1 cellular context compared by ENCODE assay signal in the genomic region with DNA sequence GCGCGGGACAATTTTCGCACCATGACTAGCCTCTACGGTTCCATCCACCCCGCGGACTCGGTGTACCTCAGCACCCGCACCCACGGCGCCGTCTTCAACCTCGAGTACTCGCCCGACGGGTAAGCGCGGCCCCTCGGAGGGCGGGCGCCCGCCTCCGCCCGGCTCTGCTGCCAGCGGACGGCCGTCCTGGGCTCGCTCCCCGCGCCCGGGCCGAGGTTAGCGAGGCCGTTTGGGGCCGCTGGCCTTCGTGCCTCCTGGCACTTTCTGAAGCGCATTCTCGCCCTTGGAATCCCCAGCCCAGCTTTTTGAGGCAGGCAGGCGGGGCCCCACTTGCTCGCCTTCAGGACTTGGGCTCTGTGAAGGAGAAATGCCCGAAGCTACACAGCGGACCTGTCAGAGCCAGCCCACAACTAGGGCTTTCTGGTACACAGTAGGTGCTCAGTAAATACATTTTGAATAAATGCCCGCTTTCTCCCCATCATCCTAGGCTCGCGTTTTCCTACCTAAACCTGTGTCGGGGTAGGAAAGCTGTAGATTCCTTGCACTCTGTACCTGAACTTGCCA.
TF ChIP-seq lines count a peak whose summit lies in the region.

No MANE protein-coding gene starts in this region.

TF ChIP-seq in K562, 482 proteins besides CTCF, POLR2A, EP300 and RAD21 (continues in another document):
- TF ChIP-seq ARID1B (IDR thresholded peaks at IDR 0.05) (no peak), XRCC4 (IDR thresholded peaks at IDR 0.05; ENCODE audit: extremely low read depth, insufficient read depth, insufficient read length) (no peak), RNF2 (IDR thresholded peaks at IDR 0.05) (no peak), NBN (IDR thresholded peaks at IDR 0.05; ENCODE audit: low read depth) (no peak), POLR3G (IDR thresholded peaks at IDR 0.05; ENCODE audit: extremely low read depth, insufficient read length, insufficient replicate concordance) (no peak), CHD1 (IDR thresholded peaks at IDR 0.05; ENCODE audit: low read length) (peak; percentile 84), RBBP5 (IDR thresholded peaks at IDR 0.05; ENCODE audit: borderline replicate concordance, insufficient read depth, low read length, poor library complexity, severe bottlenecking) (no peak), SMARCC2 (IDR thresholded peaks at IDR 0.05; ENCODE audit: low read depth) (no peak), KLF6 (CRISPR knock-in tag; IDR thresholded peaks at IDR 0.05; ENCODE audit: borderline replicate concordance) (no peak), BRD4 (IDR thresholded peaks at IDR 0.05) (no peak), HOXB6 (CRISPR knock-in tag; IDR thresholded peaks at IDR 0.05; ENCODE audit: borderline replicate concordance) (no peak), ZNF57 (CRISPR knock-in tag; IDR thresholded peaks at IDR 0.05) (no peak), TAF9B (IDR thresholded peaks at IDR 0.05; ENCODE audit: partially characterized antibody) (no peak), ZNF561 (CRISPR knock-in tag; conservative IDR thresholded peaks at IDR 0.05) (no peak), ZFX (CRISPR knock-in tag; IDR thresholded peaks at IDR 0.05) (peak; percentile 65; the same call in 1 of the 2 replicates)
- TF ChIP-seq, protein P1, sequence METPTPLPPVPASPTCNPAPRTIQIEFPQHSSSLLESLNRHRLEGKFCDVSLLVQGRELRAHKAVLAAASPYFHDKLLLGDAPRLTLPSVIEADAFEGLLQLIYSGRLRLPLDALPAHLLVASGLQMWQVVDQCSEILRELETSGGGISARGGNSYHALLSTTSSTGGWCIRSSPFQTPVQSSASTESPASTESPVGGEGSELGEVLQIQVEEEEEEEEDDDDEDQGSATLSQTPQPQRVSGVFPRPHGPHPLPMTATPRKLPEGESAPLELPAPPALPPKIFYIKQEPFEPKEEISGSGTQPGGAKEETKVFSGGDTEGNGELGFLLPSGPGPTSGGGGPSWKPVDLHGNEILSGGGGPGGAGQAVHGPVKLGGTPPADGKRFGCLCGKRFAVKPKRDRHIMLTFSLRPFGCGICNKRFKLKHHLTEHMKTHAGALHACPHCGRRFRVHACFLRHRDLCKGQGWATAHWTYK (CRISPR knock-in tag; IDR thresholded peaks at IDR 0.05), result no peak
- TF ChIP-seq, protein P2, sequence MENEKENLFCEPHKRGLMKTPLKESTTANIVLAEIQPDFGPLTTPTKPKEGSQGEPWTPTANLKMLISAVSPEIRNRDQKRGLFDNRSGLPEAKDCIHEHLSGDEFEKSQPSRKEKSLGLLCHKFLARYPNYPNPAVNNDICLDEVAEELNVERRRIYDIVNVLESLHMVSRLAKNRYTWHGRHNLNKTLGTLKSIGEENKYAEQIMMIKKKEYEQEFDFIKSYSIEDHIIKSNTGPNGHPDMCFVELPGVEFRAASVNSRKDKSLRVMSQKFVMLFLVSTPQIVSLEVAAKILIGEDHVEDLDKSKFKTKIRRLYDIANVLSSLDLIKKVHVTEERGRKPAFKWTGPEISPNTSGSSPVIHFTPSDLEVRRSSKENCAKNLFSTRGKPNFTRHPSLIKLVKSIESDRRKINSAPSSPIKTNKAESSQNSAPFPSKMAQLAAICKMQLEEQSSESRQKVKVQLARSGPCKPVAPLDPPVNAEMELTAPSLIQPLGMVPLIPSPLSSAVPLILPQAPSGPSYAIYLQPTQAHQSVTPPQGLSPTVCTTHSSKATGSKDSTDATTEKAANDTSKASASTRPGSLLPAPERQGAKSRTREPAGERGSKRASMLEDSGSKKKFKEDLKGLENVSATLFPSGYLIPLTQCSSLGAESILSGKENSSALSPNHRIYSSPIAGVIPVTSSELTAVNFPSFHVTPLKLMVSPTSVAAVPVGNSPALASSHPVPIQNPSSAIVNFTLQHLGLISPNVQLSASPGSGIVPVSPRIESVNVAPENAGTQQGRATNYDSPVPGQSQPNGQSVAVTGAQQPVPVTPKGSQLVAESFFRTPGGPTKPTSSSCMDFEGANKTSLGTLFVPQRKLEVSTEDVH (IDR thresholded peaks at IDR 0.05; ENCODE audit: low read depth, partially characterized antibody), result no peak
- TF ChIP-seq, protein P3, sequence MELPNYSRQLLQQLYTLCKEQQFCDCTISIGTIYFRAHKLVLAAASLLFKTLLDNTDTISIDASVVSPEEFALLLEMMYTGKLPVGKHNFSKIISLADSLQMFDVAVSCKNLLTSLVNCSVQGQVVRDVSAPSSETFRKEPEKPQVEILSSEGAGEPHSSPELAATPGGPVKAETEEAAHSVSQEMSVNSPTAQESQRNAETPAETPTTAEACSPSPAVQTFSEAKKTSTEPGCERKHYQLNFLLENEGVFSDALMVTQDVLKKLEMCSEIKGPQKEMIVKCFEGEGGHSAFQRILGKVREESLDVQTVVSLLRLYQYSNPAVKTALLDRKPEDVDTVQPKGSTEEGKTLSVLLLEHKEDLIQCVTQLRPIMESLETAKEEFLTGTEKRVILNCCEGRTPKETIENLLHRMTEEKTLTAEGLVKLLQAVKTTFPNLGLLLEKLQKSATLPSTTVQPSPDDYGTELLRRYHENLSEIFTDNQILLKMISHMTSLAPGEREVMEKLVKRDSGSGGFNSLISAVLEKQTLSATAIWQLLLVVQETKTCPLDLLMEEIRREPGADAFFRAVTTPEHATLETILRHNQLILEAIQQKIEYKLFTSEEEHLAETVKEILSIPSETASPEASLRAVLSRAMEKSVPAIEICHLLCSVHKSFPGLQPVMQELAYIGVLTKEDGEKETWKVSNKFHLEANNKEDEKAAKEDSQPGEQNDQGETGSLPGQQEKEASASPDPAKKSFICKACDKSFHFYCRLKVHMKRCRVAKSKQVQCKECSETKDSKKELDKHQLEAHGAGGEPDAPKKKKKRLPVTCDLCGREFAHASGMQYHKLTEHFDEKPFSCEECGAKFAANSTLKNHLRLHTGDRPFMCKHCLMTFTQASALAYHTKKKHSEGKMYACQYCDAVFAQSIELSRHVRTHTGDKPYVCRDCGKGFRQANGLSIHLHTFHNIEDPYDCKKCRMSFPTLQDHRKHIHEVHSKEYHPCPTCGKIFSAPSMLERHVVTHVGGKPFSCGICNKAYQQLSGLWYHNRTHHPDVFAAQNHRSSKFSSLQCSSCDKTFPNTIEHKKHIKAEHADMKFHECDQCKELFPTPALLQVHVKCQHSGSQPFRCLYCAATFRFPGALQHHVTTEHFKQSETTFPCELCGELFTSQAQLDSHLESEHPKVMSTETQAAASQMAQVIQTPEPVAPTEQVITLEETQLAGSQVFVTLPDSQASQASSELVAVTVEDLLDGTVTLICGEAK (IDR thresholded peaks at IDR 0.05), result no peak
- TF ChIP-seq, protein P3 (CRISPR knock-in tag; IDR thresholded peaks at IDR 0.05), result no peak
- TF ChIP-seq, protein P4, sequence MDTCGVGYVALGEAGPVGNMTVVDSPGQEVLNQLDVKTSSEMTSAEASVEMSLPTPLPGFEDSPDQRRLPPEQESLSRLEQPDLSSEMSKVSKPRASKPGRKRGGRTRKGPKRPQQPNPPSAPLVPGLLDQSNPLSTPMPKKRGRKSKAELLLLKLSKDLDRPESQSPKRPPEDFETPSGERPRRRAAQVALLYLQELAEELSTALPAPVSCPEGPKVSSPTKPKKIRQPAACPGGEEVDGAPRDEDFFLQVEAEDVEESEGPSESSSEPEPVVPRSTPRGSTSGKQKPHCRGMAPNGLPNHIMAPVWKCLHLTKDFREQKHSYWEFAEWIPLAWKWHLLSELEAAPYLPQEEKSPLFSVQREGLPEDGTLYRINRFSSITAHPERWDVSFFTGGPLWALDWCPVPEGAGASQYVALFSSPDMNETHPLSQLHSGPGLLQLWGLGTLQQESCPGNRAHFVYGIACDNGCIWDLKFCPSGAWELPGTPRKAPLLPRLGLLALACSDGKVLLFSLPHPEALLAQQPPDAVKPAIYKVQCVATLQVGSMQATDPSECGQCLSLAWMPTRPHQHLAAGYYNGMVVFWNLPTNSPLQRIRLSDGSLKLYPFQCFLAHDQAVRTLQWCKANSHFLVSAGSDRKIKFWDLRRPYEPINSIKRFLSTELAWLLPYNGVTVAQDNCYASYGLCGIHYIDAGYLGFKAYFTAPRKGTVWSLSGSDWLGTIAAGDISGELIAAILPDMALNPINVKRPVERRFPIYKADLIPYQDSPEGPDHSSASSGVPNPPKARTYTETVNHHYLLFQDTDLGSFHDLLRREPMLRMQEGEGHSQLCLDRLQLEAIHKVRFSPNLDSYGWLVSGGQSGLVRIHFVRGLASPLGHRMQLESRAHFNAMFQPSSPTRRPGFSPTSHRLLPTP (IDR thresholded peaks at IDR 0.05; ENCODE audit: borderline replicate concordance, extremely low read depth, insufficient read length), result no peak
- TF ChIP-seq, protein P5, sequence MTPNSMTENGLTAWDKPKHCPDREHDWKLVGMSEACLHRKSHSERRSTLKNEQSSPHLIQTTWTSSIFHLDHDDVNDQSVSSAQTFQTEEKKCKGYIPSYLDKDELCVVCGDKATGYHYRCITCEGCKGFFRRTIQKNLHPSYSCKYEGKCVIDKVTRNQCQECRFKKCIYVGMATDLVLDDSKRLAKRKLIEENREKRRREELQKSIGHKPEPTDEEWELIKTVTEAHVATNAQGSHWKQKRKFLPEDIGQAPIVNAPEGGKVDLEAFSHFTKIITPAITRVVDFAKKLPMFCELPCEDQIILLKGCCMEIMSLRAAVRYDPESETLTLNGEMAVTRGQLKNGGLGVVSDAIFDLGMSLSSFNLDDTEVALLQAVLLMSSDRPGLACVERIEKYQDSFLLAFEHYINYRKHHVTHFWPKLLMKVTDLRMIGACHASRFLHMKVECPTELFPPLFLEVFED (CRISPR knock-in tag; conservative IDR thresholded peaks at IDR 0.05), result no peak
- TF ChIP-seq, protein P6, sequence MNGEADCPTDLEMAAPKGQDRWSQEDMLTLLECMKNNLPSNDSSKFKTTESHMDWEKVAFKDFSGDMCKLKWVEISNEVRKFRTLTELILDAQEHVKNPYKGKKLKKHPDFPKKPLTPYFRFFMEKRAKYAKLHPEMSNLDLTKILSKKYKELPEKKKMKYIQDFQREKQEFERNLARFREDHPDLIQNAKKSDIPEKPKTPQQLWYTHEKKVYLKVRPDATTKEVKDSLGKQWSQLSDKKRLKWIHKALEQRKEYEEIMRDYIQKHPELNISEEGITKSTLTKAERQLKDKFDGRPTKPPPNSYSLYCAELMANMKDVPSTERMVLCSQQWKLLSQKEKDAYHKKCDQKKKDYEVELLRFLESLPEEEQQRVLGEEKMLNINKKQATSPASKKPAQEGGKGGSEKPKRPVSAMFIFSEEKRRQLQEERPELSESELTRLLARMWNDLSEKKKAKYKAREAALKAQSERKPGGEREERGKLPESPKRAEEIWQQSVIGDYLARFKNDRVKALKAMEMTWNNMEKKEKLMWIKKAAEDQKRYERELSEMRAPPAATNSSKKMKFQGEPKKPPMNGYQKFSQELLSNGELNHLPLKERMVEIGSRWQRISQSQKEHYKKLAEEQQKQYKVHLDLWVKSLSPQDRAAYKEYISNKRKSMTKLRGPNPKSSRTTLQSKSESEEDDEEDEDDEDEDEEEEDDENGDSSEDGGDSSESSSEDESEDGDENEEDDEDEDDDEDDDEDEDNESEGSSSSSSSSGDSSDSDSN (IDR thresholded peaks at IDR 0.05; ENCODE audit: borderline replicate concordance in 1 of 2, low read depth in 2 of 2, low read length in 2 of 2), result peak in 1 of 2 experiments; percentile 10; a peak in 1 of 4 replicates
- TF ChIP-seq, protein P7, sequence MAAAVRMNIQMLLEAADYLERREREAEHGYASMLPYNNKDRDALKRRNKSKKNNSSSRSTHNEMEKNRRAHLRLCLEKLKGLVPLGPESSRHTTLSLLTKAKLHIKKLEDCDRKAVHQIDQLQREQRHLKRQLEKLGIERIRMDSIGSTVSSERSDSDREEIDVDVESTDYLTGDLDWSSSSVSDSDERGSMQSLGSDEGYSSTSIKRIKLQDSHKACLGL (CRISPR knock-in tag; IDR thresholded peaks at IDR 0.05; ENCODE audit: borderline replicate concordance, poor library complexity, severe bottlenecking), result no peak
- TF ChIP-seq, protein P8, sequence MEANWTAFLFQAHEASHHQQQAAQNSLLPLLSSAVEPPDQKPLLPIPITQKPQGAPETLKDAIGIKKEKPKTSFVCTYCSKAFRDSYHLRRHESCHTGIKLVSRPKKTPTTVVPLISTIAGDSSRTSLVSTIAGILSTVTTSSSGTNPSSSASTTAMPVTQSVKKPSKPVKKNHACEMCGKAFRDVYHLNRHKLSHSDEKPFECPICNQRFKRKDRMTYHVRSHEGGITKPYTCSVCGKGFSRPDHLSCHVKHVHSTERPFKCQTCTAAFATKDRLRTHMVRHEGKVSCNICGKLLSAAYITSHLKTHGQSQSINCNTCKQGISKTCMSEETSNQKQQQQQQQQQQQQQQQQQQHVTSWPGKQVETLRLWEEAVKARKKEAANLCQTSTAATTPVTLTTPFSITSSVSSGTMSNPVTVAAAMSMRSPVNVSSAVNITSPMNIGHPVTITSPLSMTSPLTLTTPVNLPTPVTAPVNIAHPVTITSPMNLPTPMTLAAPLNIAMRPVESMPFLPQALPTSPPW (CRISPR knock-in tag; IDR thresholded peaks at IDR 0.05), result no peak
- TF ChIP-seq, protein P9, sequence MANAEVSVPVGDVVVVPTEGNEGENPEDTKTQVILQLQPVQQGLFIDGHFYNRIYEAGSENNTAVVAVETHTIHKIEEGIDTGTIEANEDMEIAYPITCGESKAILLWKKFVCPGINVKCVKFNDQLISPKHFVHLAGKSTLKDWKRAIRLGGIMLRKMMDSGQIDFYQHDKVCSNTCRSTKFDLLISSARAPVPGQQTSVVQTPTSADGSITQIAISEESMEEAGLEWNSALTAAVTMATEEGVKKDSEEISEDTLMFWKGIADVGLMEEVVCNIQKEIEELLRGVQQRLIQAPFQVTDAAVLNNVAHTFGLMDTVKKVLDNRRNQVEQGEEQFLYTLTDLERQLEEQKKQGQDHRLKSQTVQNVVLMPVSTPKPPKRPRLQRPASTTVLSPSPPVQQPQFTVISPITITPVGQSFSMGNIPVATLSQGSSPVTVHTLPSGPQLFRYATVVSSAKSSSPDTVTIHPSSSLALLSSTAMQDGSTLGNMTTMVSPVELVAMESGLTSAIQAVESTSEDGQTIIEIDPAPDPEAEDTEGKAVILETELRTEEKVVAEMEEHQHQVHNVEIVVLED (CRISPR knock-in tag; IDR thresholded peaks at IDR 0.05), result no peak
